Comparison of ENCODE assay signal across 11 cellular contexts in genomic region chr15:80480909-80481308, GRCh38.
DNase-seq lines count a peak whose midpoint lies in the region; ATAC-seq, FAIRE-seq and TF ChIP-seq lines count a peak whose summit lies in the region.
"Had no signal": no experiment of that assay in that cellular context is flagged by ENCODE, and none has a peak within 500 bp of the region (broad histone marks: within the 10 kb centered on the region; RNA-seq: fewer than 3 reads in every experiment).

No MANE protein-coding gene starts in this region.

- no peak for TF ChIP-seq CTCF in CD8-positive, alpha-beta T cell (IDR thresholded peaks at IDR 0.05)
- no peak for TF ChIP-seq CTCF in D721Med (IDR thresholded peaks at IDR 0.05; ENCODE audit: insufficient read depth, missing control alignments)

- intact Hi-C loops in CD8-positive, alpha-beta T cell (cut with DNase I, micrococcal nuclease), result no loop called here

- FAIRE-seq in D721Med (lab: Jason Lieb, UNC), result no peak

- no peak overlapping the region for H3K27ac Mint-ChIP-seq in T-helper 17 cell
- H3K27ac Mint-ChIP-seq in CD8-positive, alpha-beta T cell, result no peak overlapping the region

- peaks cover 6% of the 10 kb centered on the region for H3K9me3 Mint-ChIP-seq in CD8-positive, alpha-beta T cell

- no peaks in the 10 kb centered on the region for H3K36me3 Mint-ChIP-seq in T-helper 17 cell (ENCODE audit: low read depth)
- no peaks in the 10 kb centered on the region for H3K36me3 Mint-ChIP-seq in CD8-positive, alpha-beta T cell

- no peaks in the 10 kb centered on the region for H3K4me1 Mint-ChIP-seq in T-helper 17 cell
- no peaks in the 10 kb centered on the region for H3K4me1 Mint-ChIP-seq in CD8-positive, alpha-beta T cell (ENCODE audit: low read depth)

- DNase-seq in HS-27A (ENCODE audit: low read depth), result peak; percentile 99
- DNase-seq in caudate nucleus (lab: John Stamatoyannopoulos, UW), result peak in 1 of 61 donors; percentile 34
- DNase-seq in islet precursor cell, result peak; percentile 74
- DNase-seq in superior temporal gyrus (ENCODE audit: extremely low spot score), result peak; percentile 62
- DNase-seq in T-helper 17 cell, result no peak
- no peak for DNase-seq in CD8-positive, alpha-beta T cell
- DNase-seq in D721Med (ENCODE audit: insufficient read length, low spot score), result no peak
- DNase-seq: PC-9; stimulated activated naive CD4-positive, alpha-beta T cell treated with Interleukin-2 at 50 U/mL for 16 hours had no signal

- H3K27ac ChIP-seq in caudate nucleus (ENCODE audit: low read depth, low read length), result peak overlapping the region; percentile 4
- no peak overlapping the region for H3K27ac ChIP-seq in CD8-positive, alpha-beta T cell (ENCODE audit: low read depth, low read length)
- H3K27ac ChIP-seq: neutrophil, PC-9 had no signal

- ATAC-seq in T-helper 17 cell (no peak), GM21367 (IDR thresholded peaks at IDR 0.05; ENCODE audit: unreplicated experiment) (no peak)
- no peak for ATAC-seq in CD8-positive, alpha-beta T cell

- POLR2A ChIA-PET in CD8-positive, alpha-beta T cell (lab: Charles Lee), result no interaction called here

- CTCF ChIA-PET in CD8-positive, alpha-beta T cell (lab: Charles Lee), result no interaction called here

- no peaks in the 10 kb centered on the region for H3K9me3 ChIP-seq in T-helper 17 cell (ENCODE audit: control insufficient read depth, low read length, poor library complexity, severe bottlenecking)
- H3K9me3 ChIP-seq in CD8-positive, alpha-beta T cell (ENCODE audit: low read length), result no peaks in the 10 kb centered on the region
- H3K9me3 ChIP-seq: neutrophil had no signal

- no peaks in the 10 kb centered on the region for H3K4me1 ChIP-seq in CD8-positive, alpha-beta T cell (ENCODE audit: insufficient read depth, low read length)

- H3K36me3 ChIP-seq in CD8-positive, alpha-beta T cell (ENCODE audit: insufficient read depth, low read length), result no peaks in the 10 kb centered on the region
- H3K36me3 ChIP-seq: neutrophil had no signal

- H3K4me3 Mint-ChIP-seq in T-helper 17 cell, result no peak overlapping the region
- H3K4me3 Mint-ChIP-seq in CD8-positive, alpha-beta T cell, result no peak overlapping the region

- no peak overlapping the region for H3K4me3 ChIP-seq in CD8-positive, alpha-beta T cell (ENCODE audit: low read depth, low read length)
- H3K4me3 ChIP-seq: PC-9 had no signal

- H3K27me3 ChIP-seq in CD8-positive, alpha-beta T cell (ENCODE audit: insufficient read depth, low read length), result no peaks in the 10 kb centered on the region
- H3K27me3 ChIP-seq: neutrophil had no signal

- H3K27me3 Mint-ChIP-seq in T-helper 17 cell, result peaks cover 24% of the 10 kb centered on the region
- H3K27me3 Mint-ChIP-seq in CD8-positive, alpha-beta T cell (ENCODE audit: low read depth), result peaks cover 2% of the 10 kb centered on the region

Comparison
In these comparisons a context has a peak if more than half of its experiments do, and no peak if none do; other contexts are left out.
1. DNase-seq: peak in HS-27A (single experiment), islet precursor cell (single experiment) and superior temporal gyrus (single experiment); none in T-helper 17 cell (0 of 3), CD8-positive, alpha-beta T cell (0 of 7) and D721Med (single experiment).